Comparison of ENCODE assay signal across 8 cellular contexts in the genomic region with DNA sequence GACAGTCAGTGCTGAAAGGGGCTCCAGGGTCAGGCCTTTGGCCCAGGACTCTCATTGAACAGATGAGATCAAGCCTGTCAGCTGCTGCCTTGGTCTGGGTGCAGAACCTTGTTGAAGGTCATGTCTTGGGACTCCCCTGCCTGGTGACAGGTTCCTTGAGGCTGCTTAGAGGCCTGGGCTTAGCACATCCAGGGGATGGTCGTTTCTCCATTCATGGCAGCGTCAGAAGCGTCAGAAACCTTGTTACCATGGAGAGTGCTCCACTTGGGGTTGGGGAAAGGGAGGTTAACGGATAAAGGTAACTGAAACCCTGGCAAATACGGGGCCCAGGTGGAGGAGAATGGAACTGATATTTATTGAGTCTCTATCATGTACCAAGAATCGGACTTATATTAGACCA. TPM values are rescaled to one million over a fixed set of nuclear protein-coding genes. Genes with fewer than 3 reads are reported as not detected.
A peak's percentile ranks its signal among the peaks of the same experiment; 100 is the strongest.
DNase-seq lines count a peak whose midpoint lies in the region; ATAC-seq, FAIRE-seq and TF ChIP-seq lines count a peak whose summit lies in the region.

No MANE protein-coding gene starts in this region.

- H3K27ac ChIP-seq in kidney (ENCODE audit: low read depth in 2 of 2, low read length in 2 of 2) (peak overlapping the region; percentile 29 to 91), thymus (ENCODE audit: low read depth) (peak overlapping the region; percentile 89)

- intact Hi-C loops in activated CD4-positive, alpha-beta T cell treated with anti-CD3 and anti-CD28 coated beads, Interleukin-2, amount 10 ng/mL, durations not matched to agents 24 days and 14 days (cut with micrococcal nuclease): loop anchor here (1.0 to 2.0 kb wide), 6 partner anchors 8 to 319 kb away; a partner anchor contains a TSS
- intact Hi-C loops in kidney (cut with DNase I): no loop called here

- no peak for ATAC-seq in GM21737 (IDR thresholded peaks at IDR 0.05; ENCODE audit: unreplicated experiment)

- H3K36me3 Mint-ChIP-seq in activated CD4-positive, alpha-beta T cell treated with anti-CD3 and anti-CD28 coated beads, Interleukin-2, amount 10 ng/mL, durations not matched to agents 24 days and 14 days (ENCODE audit: low read depth): peaks cover 58% of the 10 kb centered on the region
- peaks cover 11% of the 10 kb centered on the region for H3K36me3 Mint-ChIP-seq in activated naive CD8-positive, alpha-beta T cell

- H3K9me3 Mint-ChIP-seq in activated CD4-positive, alpha-beta T cell treated with anti-CD3 and anti-CD28 coated beads, Interleukin-2, amount 10 ng/mL, durations not matched to agents 24 days and 14 days: no peaks in the 10 kb centered on the region
- no peaks in the 10 kb centered on the region for H3K9me3 Mint-ChIP-seq in activated naive CD8-positive, alpha-beta T cell (ENCODE audit: low read depth)

- H3K9me3 ChIP-seq in kidney (ENCODE audit: control insufficient read depth in 1 of 2, low read length in 2 of 2) (no peaks in the 10 kb centered on the region), thymus (ENCODE audit: control insufficient read depth) (no peaks in the 10 kb centered on the region)

- FAIRE-seq in kidney (lab: Jason Lieb, UNC): no peak

- H3K4me3 ChIP-seq in kidney (ENCODE audit: low read length in 2 of 2): peak overlapping the region; percentile 72 to 94
- H3K4me3 ChIP-seq in thymus (ENCODE audit: low read length): peak overlapping the region; percentile 87

- peak overlapping the region; percentile 35 to 61 for H3K9ac ChIP-seq in kidney (ENCODE audit: low read length in 2 of 2)

- H3K27me3 ChIP-seq in thymus (ENCODE audit: control insufficient read depth, insufficient read depth): no peaks in the 10 kb centered on the region

- in situ Hi-C loops in GM13977 (cut with MboI; ENCODE audit: low pct_unique_long_range_greater_than_20kb, low sequenced_read_pairs, unreplicated experiment): no loop called here

- no peak for DNase-seq in activated CD4-positive, alpha-beta T cell treated with anti-CD3 and anti-CD28 coated beads, Interleukin-2, amount 10 ng/mL, durations not matched to agents 24 days and 14 days
- no peak for DNase-seq in activated CD4-positive, alpha-beta T cell treated with anti-CD3 and anti-CD28 coated beads, Interleukin-2, amount 50 U/mL, for 48 hours
- no peak for DNase-seq in kidney
- no peak for DNase-seq in epidermal melanocyte (ENCODE audit: insufficient read length, low spot score)
- DNase-seq in GM13977 (ENCODE audit: low spot score): no peak

- H3K27ac Mint-ChIP-seq in activated CD4-positive, alpha-beta T cell treated with anti-CD3 and anti-CD28 coated beads, Interleukin-2, amount 10 ng/mL, durations not matched to agents 24 days and 14 days: peak overlapping the region; percentile 99
- H3K27ac Mint-ChIP-seq in activated naive CD8-positive, alpha-beta T cell: peak overlapping the region; percentile 97

- peak overlapping the region; percentile 99 for H3K4me3 Mint-ChIP-seq in activated CD4-positive, alpha-beta T cell treated with anti-CD3 and anti-CD28 coated beads, Interleukin-2, amount 10 ng/mL, durations not matched to agents 24 days and 14 days
- peak overlapping the region; percentile 96 for H3K4me3 Mint-ChIP-seq in activated naive CD8-positive, alpha-beta T cell

- TF ChIP-seq CTCF in kidney (IDR thresholded peaks at IDR 0.05; ENCODE audit: borderline replicate concordance, extremely low read depth, insufficient read depth) (no peak), GM13977 (IDR thresholded peaks at IDR 0.05; ENCODE audit: extremely low read depth, insufficient read depth, missing control alignments) (no peak)

- H3K27me3 Mint-ChIP-seq in activated CD4-positive, alpha-beta T cell treated with anti-CD3 and anti-CD28 coated beads, Interleukin-2, amount 10 ng/mL, durations not matched to agents 24 days and 14 days: no peaks in the 10 kb centered on the region
- H3K27me3 Mint-ChIP-seq in activated naive CD8-positive, alpha-beta T cell: no peaks in the 10 kb centered on the region

- H3K4me1 ChIP-seq in kidney (ENCODE audit: control insufficient read depth in 1 of 2, insufficient read depth in 1 of 2, low read depth in 1 of 2, low read length in 2 of 2): peaks cover 19 to 21% of the 10 kb centered on the region in 2 donors
- H3K4me1 ChIP-seq in thymus (ENCODE audit: control insufficient read depth, insufficient read depth, low read length): peaks cover 18% of the 10 kb centered on the region

- H3K4me1 Mint-ChIP-seq in activated CD4-positive, alpha-beta T cell treated with anti-CD3 and anti-CD28 coated beads, Interleukin-2, amount 10 ng/mL, durations not matched to agents 24 days and 14 days: peaks cover 42% of the 10 kb centered on the region
- peaks cover 41% of the 10 kb centered on the region for H3K4me1 Mint-ChIP-seq in activated naive CD8-positive, alpha-beta T cell (ENCODE audit: low read depth)

- H3K36me3 ChIP-seq in kidney (ENCODE audit: control insufficient read depth in 1 of 2, insufficient read depth in 2 of 2, low read length in 2 of 2) (peaks cover 11 to 26% of the 10 kb centered on the region in 2 donors), thymus (ENCODE audit: control insufficient read depth, insufficient read depth) (peaks cover 33% of the 10 kb centered on the region)

- 60% methylated on average over 6 of the region's 6 CpGs for WGBS in thymus

RNA-seq across cellular contexts. Expression of a gene that starts 8.8 kb away (rescaled TPM):
- 99.8 and 103 TPM in 2 replicates for total RNA-seq in activated CD4-positive, alpha-beta T cell treated with anti-CD3 and anti-CD28 coated beads, Interleukin-2, amount 10 ng/mL, durations not matched to agents 24 days and 14 days
- total RNA-seq in kidney: 31.7 TPM
- polyA plus RNA-seq in kidney (ENCODE audit: insufficient read depth, low read depth, low replicate concordance) (52.7 TPM), thymus (46.4 TPM)

RNA-seq across cellular contexts. Expression of a gene that starts 9.0 kb away (rescaled TPM):
- total RNA-seq in activated CD4-positive, alpha-beta T cell treated with anti-CD3 and anti-CD28 coated beads, Interleukin-2, amount 10 ng/mL, durations not matched to agents 24 days and 14 days: 1,878 and 1,905 TPM in 2 replicates
- total RNA-seq in kidney: 910 TPM
- polyA plus RNA-seq in kidney (ENCODE audit: insufficient read depth, low read depth, low replicate concordance): 2,355 TPM
- 4,941 TPM for polyA plus RNA-seq in thymus

RNA-seq across cellular contexts. Expression of a gene that starts 17.5 kb away (rescaled TPM):
- total RNA-seq in activated CD4-positive, alpha-beta T cell treated with anti-CD3 and anti-CD28 coated beads, Interleukin-2, amount 10 ng/mL, durations not matched to agents 24 days and 14 days: not detected in 2 replicates
- 0.31 TPM for total RNA-seq in kidney
- not detected for polyA plus RNA-seq in kidney (ENCODE audit: insufficient read depth, low read depth, low replicate concordance)
- 0.30 TPM for polyA plus RNA-seq in thymus
